Comparison of ENCODE assay signal across 35 cellular contexts in genomic region chrX:122245943-122246342, GRCh38.
"Had no signal": no experiment of that assay in that cellular context is flagged by ENCODE, and none has a peak within 500 bp of the region (broad histone marks: within the 10 kb centered on the region; RNA-seq: fewer than 3 reads in every experiment).

No MANE protein-coding gene starts in this region.

- H3K4me3 ChIP-seq: MG63 had no signal

- H3K36me3 ChIP-seq: MG63 had no signal

- H3K9me3 ChIP-seq: MG63 had no signal

- H3K27me3 ChIP-seq: MG63 had no signal

- DNase-seq: Karpas-422, Kasumi-1, MG63, MM.1S, MV-4-11, NCI-H1048, NCI-H1092, NCI-H1092 treated with DMSO at 0.1 percent for 48 hours, NCI-H1105, NCI-H1105 treated with DMSO at 0.1 percent for 48 hours, NCI-H1417, NCI-H1417 treated with DMSO at 0.1 percent for 48 hours, NCI-H1436, NCI-H1436 treated with DMSO at 0.1 percent for 48 hours, NCI-H146, NCI-H1694, NCI-H1694 treated with DMSO at 0.1 percent for 48 hours, NCI-H187, NCI-H187 treated with DMSO at 0.1 percent for 48 hours, NCI-H1930, NCI-H2029, NCI-H2029 treated with DMSO at 0.1 percent for 48 hours, NCI-H2081, NCI-H2081 treated with DMSO at 0.1 percent for 48 hours, NCI-H2107, NCI-H2171, NCI-H2171 treated with DMSO at 0.1 percent for 48 hours, NCI-H2227 treated with DMSO at 0.1 percent for 48 hours, NCI-H226, NCI-H345, NCI-H446, NCI-H446 treated with DMSO at 0.1 percent for 48 hours, NCI-H510A, NCI-H510A treated with DMSO at 0.1 percent for 48 hours, NCI-H524 had no signal
